Comparison of ENCODE assay signal across 8 cellular contexts in the genomic region with DNA sequence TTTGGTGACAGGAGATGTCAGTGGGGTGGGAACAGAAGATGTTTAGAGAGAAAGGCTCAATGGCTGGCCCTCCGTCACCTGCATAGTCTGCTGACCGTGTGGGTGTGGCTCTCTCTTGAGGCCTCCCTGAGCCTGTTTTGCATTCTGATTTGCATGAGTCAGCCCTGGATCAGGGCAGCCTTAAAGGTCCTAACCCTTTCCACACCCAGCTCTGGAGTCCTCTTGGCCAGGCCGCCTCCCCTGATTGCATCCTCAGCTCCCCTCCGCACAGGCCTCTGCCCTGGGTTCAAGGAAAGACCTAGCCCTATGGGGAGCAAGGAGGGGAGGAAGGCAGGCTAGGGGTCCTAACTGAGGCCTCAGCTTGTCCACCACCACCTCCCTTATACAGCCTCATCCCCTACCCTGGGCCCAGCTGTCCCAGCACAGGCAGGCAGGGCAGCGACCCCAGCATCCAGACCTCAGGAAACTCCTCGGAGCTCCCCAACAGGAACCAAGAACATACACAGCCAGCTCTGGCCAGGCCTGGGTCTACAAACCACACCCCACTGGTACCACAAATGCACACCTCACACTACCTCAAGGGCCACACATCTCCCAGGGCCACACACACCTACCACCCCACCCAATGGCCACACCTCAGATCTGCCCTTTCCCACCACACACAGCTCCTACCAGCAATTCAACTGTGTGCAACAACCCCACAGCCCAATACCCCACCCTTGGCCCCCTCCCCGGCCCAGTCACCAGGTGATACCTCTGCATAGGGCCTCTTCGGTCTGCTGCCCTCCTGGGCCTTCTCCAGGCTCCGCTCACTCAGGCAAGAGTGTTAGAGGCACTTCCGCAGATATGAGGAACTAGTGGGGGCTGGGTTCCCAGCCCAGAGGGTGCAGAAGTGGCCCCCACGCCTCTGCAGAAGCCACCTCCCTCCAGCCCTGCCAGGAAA. TPM values are rescaled to one million over a fixed set of nuclear protein-coding genes. Genes with fewer than 3 reads are reported as not detected.
DNase-seq lines count a peak whose midpoint lies in the region; ATAC-seq lines count a peak whose summit lies in the region.

No MANE protein-coding gene starts in this region.

- POLR2A ChIA-PET in activated CD4-positive, alpha-beta memory T cell treated with anti-CD3 and anti-CD28 coated beads, Interleukin-2, amount 10 ng/mL, durations not matched to agents 7 days and 5 days (lab: Charles Lee): interaction anchor here (0.8 to 3.8 kb wide), 6 partner anchors 10 to 77 kb away, joined by 3 to 17 read pairs (median 3); no protein-coding TSS in a partner anchor

- H3K9me3 Mint-ChIP-seq in activated CD4-positive, alpha-beta memory T cell treated with anti-CD3 and anti-CD28 coated beads, Interleukin-2, amount 10 ng/mL, durations not matched to agents 7 days and 5 days: no peaks in the 10 kb centered on the region

- peaks cover 6% of the 10 kb centered on the region for H3K36me3 Mint-ChIP-seq in activated CD4-positive, alpha-beta memory T cell treated with anti-CD3 and anti-CD28 coated beads, Interleukin-2, amount 10 ng/mL, durations not matched to agents 7 days and 5 days (ENCODE audit: low read depth)

- CTCF ChIA-PET in activated CD4-positive, alpha-beta memory T cell treated with anti-CD3 and anti-CD28 coated beads, Interleukin-2, amount 10 ng/mL, durations not matched to agents 7 days and 5 days (lab: Charles Lee): interaction anchor here (1.0 to 3.8 kb wide), 2 partner anchors 13 to 75 kb away, joined by 3 to 23 read pairs; no protein-coding TSS in a partner anchor

- peak; percentile 48 for ATAC-seq in GM18511 (IDR thresholded peaks at IDR 0.05; ENCODE audit: unreplicated experiment)
- ATAC-seq in HG03108 (IDR thresholded peaks at IDR 0.05; ENCODE audit: unreplicated experiment): peak; percentile 45
- peak; percentile 16 for ATAC-seq in left lobe of liver

- H3K4me3 Mint-ChIP-seq in activated CD4-positive, alpha-beta memory T cell treated with anti-CD3 and anti-CD28 coated beads, Interleukin-2, amount 10 ng/mL, durations not matched to agents 7 days and 5 days: peak overlapping the region; percentile 41

- peak overlapping the region; percentile 97 for H3K27ac Mint-ChIP-seq in activated CD4-positive, alpha-beta memory T cell treated with anti-CD3 and anti-CD28 coated beads, Interleukin-2, amount 10 ng/mL, durations not matched to agents 7 days and 5 days

- H3K27me3 Mint-ChIP-seq in activated CD4-positive, alpha-beta memory T cell treated with anti-CD3 and anti-CD28 coated beads, Interleukin-2, amount 10 ng/mL, durations not matched to agents 7 days and 5 days: no peaks in the 10 kb centered on the region

- DNase-seq in activated CD4-positive, alpha-beta memory T cell treated with anti-CD3 and anti-CD28 coated beads, Interleukin-2, amount 10 ng/mL, durations not matched to agents 7 days and 5 days: no peak
- DNase-seq in left lobe of liver (ENCODE audit: low spot score): no peak
- no peak for DNase-seq in HK-2 (ENCODE audit: unreplicated experiment)
- no peak for DNase-seq in activated gamma-delta T cell (lab: John Stamatoyannopoulos, UW)
- no peak for DNase-seq in DMS153 (lab: John Stamatoyannopoulos, UW)
- DNase-seq in stimulated activated naive CD4-positive, alpha-beta T cell (lab: John Stamatoyannopoulos, UW): no peak

- peaks cover 67% of the 10 kb centered on the region for H3K4me1 Mint-ChIP-seq in activated CD4-positive, alpha-beta memory T cell treated with anti-CD3 and anti-CD28 coated beads, Interleukin-2, amount 10 ng/mL, durations not matched to agents 7 days and 5 days

RNA-seq across cellular contexts. Expression of a gene that starts 13.7 kb away (rescaled TPM):
- total RNA-seq in activated CD4-positive, alpha-beta memory T cell treated with anti-CD3 and anti-CD28 coated beads, Interleukin-2, amount 10 ng/mL, durations not matched to agents 7 days and 5 days: 100 to 1,000 TPM; 108 to 109 TPM
- total RNA-seq in left lobe of liver: 37.5 TPM

RNA-seq across cellular contexts. Expression of a gene that starts 55.4 kb away (rescaled TPM):
- total RNA-seq in activated CD4-positive, alpha-beta memory T cell treated with anti-CD3 and anti-CD28 coated beads, Interleukin-2, amount 10 ng/mL, durations not matched to agents 7 days and 5 days: 10 to 100 TPM; 11.3 to 11.6 TPM
- total RNA-seq in left lobe of liver: 493 TPM

Comparison
In these comparisons a context has a peak if more than half of its experiments do, and no peak if none do; other contexts are left out.
1. RNA of a gene that starts 55.4 kb away (total RNA-seq): 493 TPM in left lobe of liver (single experiment); 11.3 to 11.6 TPM in activated CD4-positive, alpha-beta memory T cell treated with anti-CD3 and anti-CD28 coated beads, Interleukin-2, amount 10 ng/mL, durations not matched to agents 7 days and 5 days; every median in the first group is over 10 times any median in the second.
2. Peak in every context shown above with its lines, with median percentiles within 50 percentile points of each other: ATAC-seq.